ENCODE assay signal across 1 cellular context in genomic region chr20:48807586-48808381, GRCh38.
TF ChIP-seq lines count a peak whose summit lies in the region.

No MANE protein-coding gene starts in this region.

TF ChIP-seq in GM23338, 12 proteins besides CTCF, POLR2A, EP300 and RAD21:
- no peak for TF ChIP-seq ZNF462 (CRISPR knock-in tag; IDR thresholded peaks at IDR 0.05)
- TF ChIP-seq EZH2phosphoT487 (IDR thresholded peaks at IDR 0.05; ENCODE audit: unreplicated experiment): no peak
- no peak for TF ChIP-seq ZNF114 (CRISPR knock-in tag; IDR thresholded peaks at IDR 0.05)
- no peak for TF ChIP-seq CREB1 (CRISPR knock-in tag; IDR thresholded peaks at IDR 0.05; ENCODE audit: low read depth)
- no peak for TF ChIP-seq ETS1 (IDR thresholded peaks at IDR 0.05)
- TF ChIP-seq ZNF331 (CRISPR knock-in tag; IDR thresholded peaks at IDR 0.05; ENCODE audit: low read depth): no peak
- TF ChIP-seq STAT1 (IDR thresholded peaks at IDR 0.05; ENCODE audit: unreplicated experiment): no peak
